8 cellular contexts compared by ENCODE assay signal in the genomic region with DNA sequence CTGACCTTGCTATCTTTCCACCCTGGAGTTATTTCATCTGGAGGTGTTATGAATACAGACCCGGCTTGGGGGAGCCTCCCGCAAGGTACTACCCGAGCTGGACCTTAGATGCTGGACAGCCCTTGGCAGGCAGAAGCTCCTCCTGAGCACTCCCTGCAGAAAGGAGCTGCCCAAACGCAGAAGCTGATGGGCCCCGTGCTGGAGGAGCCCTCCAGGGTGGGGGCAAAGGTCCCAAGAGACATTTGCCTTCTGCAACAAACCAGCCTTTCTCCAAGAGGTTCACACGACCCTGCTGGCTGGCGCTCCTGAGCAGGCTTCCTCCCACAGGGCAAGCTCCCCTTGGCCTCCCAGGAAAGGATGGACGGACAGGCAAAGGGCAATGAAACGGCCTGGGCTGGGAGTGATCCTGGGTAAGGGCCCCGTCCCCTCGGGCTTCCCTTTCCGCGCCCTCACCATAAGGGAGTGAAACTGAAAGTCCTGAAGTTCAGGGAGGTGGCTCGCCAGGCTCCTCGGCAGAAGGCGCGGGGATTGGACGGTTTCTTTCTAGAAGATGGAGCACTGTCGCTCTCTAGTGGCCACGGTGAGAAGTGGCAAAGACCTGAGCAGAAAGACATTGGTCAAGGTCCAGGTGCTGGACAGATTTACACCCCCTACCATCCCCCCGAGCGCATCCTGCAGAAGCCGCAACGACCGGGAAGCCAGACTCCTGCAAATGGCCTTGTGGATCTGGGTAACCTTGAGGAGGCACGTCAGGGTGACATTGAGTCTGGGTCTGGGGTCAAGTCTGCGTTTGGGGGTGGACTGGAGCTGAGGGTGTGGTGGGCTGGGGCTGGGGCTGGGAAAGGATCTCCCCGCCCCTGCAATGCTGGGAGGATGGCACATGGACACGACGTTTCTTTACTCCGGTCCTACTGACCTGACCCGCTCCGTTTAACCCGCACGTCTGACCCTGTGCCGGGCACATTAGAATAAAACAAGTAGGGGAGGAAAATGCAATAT. TPM values are rescaled to one million over a fixed set of nuclear protein-coding genes. Genes with fewer than 3 reads are reported as not detected.
DNase-seq lines count a peak whose midpoint lies in the region; ATAC-seq and TF ChIP-seq lines count a peak whose summit lies in the region.

No MANE protein-coding gene starts in this region.

- ATAC-seq in GM21447 (IDR thresholded peaks at IDR 0.05; ENCODE audit: unreplicated experiment): peak; percentile 84
- ATAC-seq in Panc1: peak; percentile 89
- peak; percentile 92 to 94 for ATAC-seq in activated T-cell treated with anti-CD3 and anti-CD28 coated beads, Interleukin-2, amount 50 U/mL, for 72 hours (replicated peaks in 1 of 2)
- ATAC-seq in naive B cell (ENCODE audit: low read depth in 2 of 2): peak; percentile 95 to 96
- ATAC-seq in stimulated activated effector memory CD8-positive, alpha-beta T cell treated with anti-CD3 and anti-CD28 coated beads, Interleukin-12 subunit alpha, Interleukin-12 subunit beta, amount 100 ng/mL, for 72 hours: peak; percentile 86

- intact Hi-C loops in Panc1 (cut with micrococcal nuclease; ENCODE audit: unreplicated experiment): loop anchor here (1.0 kb wide), 1 partner anchor 218 kb away; no protein-coding TSS in a partner anchor

- peak; percentile 97 for TF ChIP-seq RAD21 in Ishikawa (IDR thresholded peaks at IDR 0.05; ENCODE audit: low read depth)

- DNase-seq in D341Med (ENCODE audit: low spot score) (peak; percentile 82), Panc1 (ENCODE audit: low read depth, low spot score) (peak; percentile 67), fibroblast of gingiva (ENCODE audit: low read depth) (peak; percentile 75), naive B cell (peak; percentile 75)
- peak; percentile 84 to 85 for DNase-seq in activated T-cell treated with anti-CD3 and anti-CD28 coated beads, Interleukin-2, amount 50 U/mL, for 72 hours
- DNase-seq in stimulated activated effector memory CD8-positive, alpha-beta T cell treated with anti-CD3 and anti-CD28 coated beads, Interleukin-12 subunit alpha, Interleukin-12 subunit beta, amount 100 ng/mL, for 72 hours (ENCODE audit: low spot score in 2 of 2): peak; percentile 77 to 90

- peak overlapping the region; percentile 82 for H3K27ac Mint-ChIP-seq in activated T-cell treated with anti-CD3 and anti-CD28 coated beads, Interleukin-2, amount 50 U/mL, for 72 hours
- peak overlapping the region; percentile 69 to 97 (median 83) for H3K27ac Mint-ChIP-seq in naive B cell
- peak overlapping the region; percentile 95 for H3K27ac Mint-ChIP-seq in stimulated activated effector memory CD8-positive, alpha-beta T cell treated with anti-CD3 and anti-CD28 coated beads, Interleukin-12 subunit alpha, Interleukin-12 subunit beta, amount 100 ng/mL, for 72 hours

- BruUV-seq in Panc1 (replicated peaks; lab: Mats Ljungman, UMichigan): no TSS peak

- no peak for TF ChIP-seq EP300 in Ishikawa (IDR thresholded peaks at IDR 0.05; ENCODE audit: borderline replicate concordance)

- H3K4me3 ChIP-seq in Panc1 (ENCODE audit: low read depth in 2 of 2, low read length in 2 of 2): peak overlapping the region; percentile 53 to 69

- POLR2A ChIA-PET in Panc1 (lab: Charles Lee): interaction anchor here (0.7 kb wide), 1 partner anchor 772 kb away, joined by 4 read pairs; no protein-coding TSS in a partner anchor

- peaks cover 18% of the 10 kb centered on the region for H3K4me1 Mint-ChIP-seq in activated T-cell treated with anti-CD3 and anti-CD28 coated beads, Interleukin-2, amount 50 U/mL, for 72 hours (ENCODE audit: low read depth)
- peaks cover 10 to 25% (median 22%) of the 10 kb centered on the region in 3 donors for H3K4me1 Mint-ChIP-seq in naive B cell
- peaks cover 26% of the 10 kb centered on the region for H3K4me1 Mint-ChIP-seq in stimulated activated effector memory CD8-positive, alpha-beta T cell treated with anti-CD3 and anti-CD28 coated beads, Interleukin-12 subunit alpha, Interleukin-12 subunit beta, amount 100 ng/mL, for 72 hours

- H3K4me1 ChIP-seq in Panc1 (ENCODE audit: control insufficient read depth, insufficient read depth, low read length): peaks cover 9% of the 10 kb centered on the region

- peak overlapping the region; percentile 79 to 93 for H3K4me3 Mint-ChIP-seq in activated T-cell treated with anti-CD3 and anti-CD28 coated beads, Interleukin-2, amount 50 U/mL, for 72 hours
- peak overlapping the region; percentile 80 to 96 (median 94) for H3K4me3 Mint-ChIP-seq in naive B cell
- H3K4me3 Mint-ChIP-seq in stimulated activated effector memory CD8-positive, alpha-beta T cell treated with anti-CD3 and anti-CD28 coated beads, Interleukin-12 subunit alpha, Interleukin-12 subunit beta, amount 100 ng/mL, for 72 hours: peak overlapping the region; percentile 88

- no peaks in the 10 kb centered on the region for H3K9me3 Mint-ChIP-seq in activated T-cell treated with anti-CD3 and anti-CD28 coated beads, Interleukin-2, amount 50 U/mL, for 72 hours
- H3K9me3 Mint-ChIP-seq in naive B cell: no peaks in the 10 kb centered on the region
- no peaks in the 10 kb centered on the region for H3K9me3 Mint-ChIP-seq in stimulated activated effector memory CD8-positive, alpha-beta T cell treated with anti-CD3 and anti-CD28 coated beads, Interleukin-12 subunit alpha, Interleukin-12 subunit beta, amount 100 ng/mL, for 72 hours

- no peaks in the 10 kb centered on the region for H3K36me3 Mint-ChIP-seq in activated T-cell treated with anti-CD3 and anti-CD28 coated beads, Interleukin-2, amount 50 U/mL, for 72 hours (ENCODE audit: insufficient read depth in 2 of 2)
- no peaks in the 10 kb centered on the region for H3K36me3 Mint-ChIP-seq in naive B cell
- no peaks in the 10 kb centered on the region for H3K36me3 Mint-ChIP-seq in stimulated activated effector memory CD8-positive, alpha-beta T cell treated with anti-CD3 and anti-CD28 coated beads, Interleukin-12 subunit alpha, Interleukin-12 subunit beta, amount 100 ng/mL, for 72 hours

- no peaks in the 10 kb centered on the region for H3K9me3 ChIP-seq in Panc1 (ENCODE audit: control insufficient read depth, insufficient read depth, low read depth, low read length)

- peaks cover 18% of the 10 kb centered on the region for H3K27me3 Mint-ChIP-seq in activated T-cell treated with anti-CD3 and anti-CD28 coated beads, Interleukin-2, amount 50 U/mL, for 72 hours (ENCODE audit: low read depth)
- H3K27me3 Mint-ChIP-seq in naive B cell: peaks cover 10 to 31% (median 13%) of the 10 kb centered on the region in 3 donors

- peak; percentile 94 for TF ChIP-seq CTCF in Panc1 (IDR thresholded peaks at IDR 0.05)

- H3K36me3 ChIP-seq in Panc1 (ENCODE audit: control insufficient read depth, insufficient read depth, low read length): no peaks in the 10 kb centered on the region

- H3K27ac ChIP-seq in Panc1 (ENCODE audit: low read length): peak overlapping the region; percentile 80

- no peaks in the 10 kb centered on the region for H3K27me3 ChIP-seq in Panc1 (ENCODE audit: control insufficient read depth, insufficient read depth, low read length)

- in situ Hi-C loops in Panc1 (cut with HindIII; ENCODE audit: low pct_unique_long_range_greater_than_20kb, low sequenced_read_pairs): no loop called here

- CTCF ChIA-PET in Panc1 (lab: Charles Lee): interaction anchor here (0.6 to 1.2 kb wide), 11 partner anchors 16 to 402 kb away, joined by 3 to 6 read pairs (median 3); no protein-coding TSS in a partner anchor

TF ChIP-seq in Ishikawa, 13 proteins besides CTCF, POLR2A, EP300 and RAD21 (continues in another document):
- TF ChIP-seq YY1 (IDR thresholded peaks at IDR 0.05; ENCODE audit: low read depth) (no peak), TAF1 (IDR thresholded peaks at IDR 0.05; ENCODE audit: low read depth) (no peak), NFIC (IDR thresholded peaks at IDR 0.05) (no peak), FOXM1 (IDR thresholded peaks at IDR 0.05; ENCODE audit: borderline replicate concordance, low read depth) (no peak), TEAD4 (IDR thresholded peaks at IDR 0.05) (no peak), CREB1 (IDR thresholded peaks at IDR 0.05; ENCODE audit: low read depth) (no peak), EGR1 (IDR thresholded peaks at IDR 0.05) (no peak), REST (IDR thresholded peaks at IDR 0.05; ENCODE audit: low read depth) (no peak), MAX (IDR thresholded peaks at IDR 0.05) (no peak), CEBPB (IDR thresholded peaks at IDR 0.05) (no peak), ZBTB7A (IDR thresholded peaks at IDR 0.05; ENCODE audit: low read depth) (no peak; the same call in 1 of the 2 replicates), TCF12 (IDR thresholded peaks at IDR 0.05; ENCODE audit: low read depth) (no peak)

RNA-seq across cellular contexts. Expression of gene NEURL1B, which starts 56.4 kb away (rescaled TPM):
- total RNA-seq in Panc1 (2021; ENCODE audit: unreplicated experiment): 5.3 TPM
- 4.5 TPM for polyA plus RNA-seq in Panc1 (2012; ENCODE audit: insufficient read length)
- under 1 TPM; 0.29 to 0.63 TPM for total RNA-seq in activated T-cell treated with anti-CD3 and anti-CD28 coated beads, Interleukin-2, amount 50 U/mL, for 72 hours
- not detected for polyA plus RNA-seq in naive B cell (ENCODE audit: low read depth in 6 of 6)

Comparison
In these comparisons a context has a peak if more than half of its experiments do, and no peak if none do; other contexts are left out.
1. Peak in every context shown above with its lines: DNase-seq, ATAC-seq, H3K4me3 ChIP-seq and H3K27ac ChIP-seq.